In the genomic region with DNA sequence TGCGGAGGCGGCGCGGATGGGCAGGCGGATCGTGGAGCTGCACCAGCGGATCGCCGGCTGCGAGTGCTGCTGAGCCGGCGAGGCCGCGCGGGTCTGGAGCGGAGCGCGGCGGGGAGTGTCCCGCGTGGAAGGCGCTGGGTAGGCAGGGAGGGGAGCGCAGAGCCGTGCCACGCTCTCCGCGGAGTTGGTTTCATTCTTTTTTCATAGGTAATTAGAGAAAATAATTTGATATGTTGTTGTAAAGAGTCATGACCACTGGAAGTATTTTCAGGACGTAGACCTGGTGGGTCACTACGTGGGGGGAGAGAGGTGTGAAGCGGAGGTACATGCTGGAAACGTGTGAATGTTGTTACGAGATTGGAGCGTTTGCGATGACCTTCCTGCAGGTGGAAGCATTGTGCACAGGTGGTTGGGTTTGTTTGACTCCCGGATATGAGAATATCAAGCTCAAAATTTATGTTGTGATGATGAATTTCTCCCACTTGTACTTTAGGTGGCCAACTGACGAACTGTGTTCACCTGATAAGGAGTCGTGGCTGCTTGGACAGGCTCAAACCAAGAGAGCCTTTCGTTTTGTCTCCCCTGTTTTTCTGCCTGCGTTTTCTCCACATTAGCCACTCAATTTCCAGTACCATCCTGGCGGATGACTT, we compare ENCODE assay signal across 8 cellular contexts.
A peak's percentile ranks its signal among the peaks of the same experiment; 100 is the strongest.
DNase-seq lines count a peak whose midpoint lies in the region; ATAC-seq and TF ChIP-seq lines count a peak whose summit lies in the region.

No MANE protein-coding gene starts in this region.

- H3K4me3 ChIP-seq in KMS-11 (IDR thresholded peaks at IDR 0.05; ENCODE audit: insufficient read depth, low read depth, low read length) (no peak overlapping the region), brain microvascular endothelial cell (ENCODE audit: low read depth, low read length) (peak overlapping the region; percentile 69)

- H3K4me2 ChIP-seq in KMS-11, result peak overlapping the region; percentile 91

- H4K20me1 ChIP-seq in KMS-11 (ENCODE audit: insufficient read depth), result no peaks in the 10 kb centered on the region; the same call in 1 of the 2 replicates

- H3K9ac ChIP-seq in KMS-11, result peak overlapping the region; percentile 58

- peaks cover 19% of the 10 kb centered on the region for H3K79me2 ChIP-seq in KMS-11 (ENCODE audit: insufficient read depth, low read depth)

- peak; percentile 58 for TF ChIP-seq CTCF in GM10266 (IDR thresholded peaks at IDR 0.05; ENCODE audit: control insufficient read depth, insufficient read depth, low read depth, missing control alignments)
- TF ChIP-seq CTCF in KMS-11 (conservative IDR thresholded peaks at IDR 0.05; ENCODE audit: low read depth, low read length), result peak; percentile 55
- peak; percentile 57 for TF ChIP-seq CTCF in brain microvascular endothelial cell (IDR thresholded peaks at IDR 0.05; ENCODE audit: low read depth, low read length, missing control alignments)

- H3K27me3 ChIP-seq in KMS-11 (ENCODE audit: insufficient read depth, low read depth), result no peaks in the 10 kb centered on the region
- no peaks in the 10 kb centered on the region for H3K27me3 ChIP-seq in brain microvascular endothelial cell (replicated peaks)
- no peaks in the 10 kb centered on the region for H3K27me3 ChIP-seq in layer of hippocampus (ENCODE audit: control insufficient read depth, insufficient read depth, low read length)

- peaks cover 17% of the 10 kb centered on the region for H3K4me1 ChIP-seq in KMS-11 (ENCODE audit: low read depth, poor library complexity, severe bottlenecking)

- in situ Hi-C loops in brain microvascular endothelial cell (cut with HindIII; ENCODE audit: low pct_ligation_motif_present, low sequenced_read_pairs), result no loop called here

- H3K27ac ChIP-seq in KMS-11, result peak overlapping the region; percentile 62; the same call in 1 of the 2 replicates
- H3K27ac ChIP-seq in brain microvascular endothelial cell, result no peak overlapping the region
- H3K27ac ChIP-seq in layer of hippocampus (ENCODE audit: low read depth, low read length), result peak overlapping the region; percentile 71

- DNase-seq in GM10266 (ENCODE audit: extremely low spot score) (peak; percentile 72), T-helper 1 cell (peak in 4 of 5 donors; percentile 48 to 79 (median 62)), brain microvascular endothelial cell (peak; percentile 7), islet precursor cell (no peak)
- peak in 2 of 3 experiments; percentile 26 to 55 for DNase-seq in stimulated activated CD4-positive, alpha-beta T cell treated with anti-CD3 and anti-CD28 coated beads, TNF-alpha, amount 100 ng/mL, for 24 hours (ENCODE audit: low read depth in 3 of 3)

- H3K36me3 ChIP-seq in KMS-11 (ENCODE audit: insufficient read depth) (no peaks in the 10 kb centered on the region), brain microvascular endothelial cell (replicated peaks) (peaks cover 3% of the 10 kb centered on the region)

- peak; percentile 32 for ATAC-seq in GM21825 (IDR thresholded peaks at IDR 0.05; ENCODE audit: unreplicated experiment)

- H2AFZ ChIP-seq in KMS-11 (ENCODE audit: low read depth), result peak overlapping the region; percentile 38; the same call in 1 of the 2 replicates
